ENCODE assay signal across 26 cellular contexts in genomic region chr3:15436246-15436645, GRCh38. TPM values are rescaled to one million over a fixed set of nuclear protein-coding genes. Genes with fewer than 3 reads are reported as not detected.
DNase-seq lines count a peak whose midpoint lies in the region; ATAC-seq and TF ChIP-seq lines count a peak whose summit lies in the region.
"Had no signal": no experiment of that assay in that cellular context is flagged by ENCODE, and none has a peak within 500 bp of the region (broad histone marks: within the 10 kb centered on the region; RNA-seq: fewer than 3 reads in every experiment).

No MANE protein-coding gene starts in this region.

- no peaks in the 10 kb centered on the region for H3K36me3 ChIP-seq in breast epithelium

- no peak for TF ChIP-seq POLR2A in breast epithelium (IDR thresholded peaks at IDR 0.05)

- H3K27ac ChIP-seq in breast epithelium (no peak overlapping the region), dorsolateral prefrontal cortex (peak overlapping the region in 32 of 59 donors; percentile 2 to 70 (median 31))
- H3K27ac ChIP-seq: BLaER1 treated with 17β-estradiol and CSF1 and Interleukin-3, amounts not matched to agents 10 nM and 100 nM had no signal

- H3K4me1 ChIP-seq in breast epithelium = no peaks in the 10 kb centered on the region
- H3K4me1 ChIP-seq: Caco-2 had no signal

- peak overlapping the region; percentile 71 for H3K27ac Mint-ChIP-seq in MCF 10A (ENCODE audit: low read depth, unreplicated experiment)

- no peaks in the 10 kb centered on the region for H3K9me3 ChIP-seq in breast epithelium
- H3K9me3 ChIP-seq: BLaER1 treated with 17β-estradiol and CSF1 and Interleukin-3, amounts not matched to agents 10 nM and 100 nM; Caco-2; SK-N-SH had no signal

- POLR2A ChIA-PET in MCF 10A (lab: Yijun Ruan, JAX) = no interaction called here

- intact Hi-C loops in MCF 10A (cut with micrococcal nuclease) = no loop called here
- intact Hi-C loops in breast epithelium (cut with DNase I; ENCODE audit: low total_unique reads) = loop anchor here (5.0 kb wide), 1 partner anchor 1274 kb away; no protein-coding TSS in a partner anchor
- intact Hi-C loops in dorsolateral prefrontal cortex (cut with DNase I) = no loop called here

- CTCF ChIA-PET in MCF 10A (lab: Yijun Ruan, JAX) = interaction anchor here (0.9 kb wide), 1 partner anchor 37 kb away, joined by 3 read pairs; no protein-coding TSS in a partner anchor

- DNase-seq in MCF 10A (ENCODE audit: unreplicated experiment) (no peak), breast epithelium (ENCODE audit: low spot score in 2 of 2) (no peak), dorsolateral prefrontal cortex (peak in 7 of 10 donors; percentile 18 to 70 (median 52)), occipital lobe (lab: John Stamatoyannopoulos, UW) (peak; percentile 31), NCI-H748 treated with DMSO at 0.1 percent for 48 hours (lab: John Stamatoyannopoulos, UW) (no peak)
- DNase-seq in effector CD4-positive, alpha-beta T cell = no peak
- DNase-seq: Caco-2; CD4-positive, alpha-beta memory T cell; DMS 273 treated with DMSO at 0.1 percent for 48 hours; DMS79; EL; GDM1; Karpas-422; NCI-H1092 treated with DMSO at 0.1 percent for 48 hours; NCI-H1436; NCI-H187; NCI-H2107; NCI-H524; NCI-H774; PC-3; SK-N-SH had no signal

- no peak for ATAC-seq in HG03354 (IDR thresholded peaks at IDR 0.05; ENCODE audit: poor library complexity, severe bottlenecking, unreplicated experiment)
- ATAC-seq: GM12878, HCT116, HepG2, PC-3 had no signal

- H3K4me3 ChIP-seq in breast epithelium (no peak overlapping the region), dorsolateral prefrontal cortex (no peak overlapping the region)
- H3K4me3 ChIP-seq: BLaER1 treated with 17β-estradiol and CSF1 and Interleukin-3, amounts not matched to agents 10 nM and 100 nM; GM12878 had no signal

- no peaks in the 10 kb centered on the region for H3K27me3 Mint-ChIP-seq in MCF 10A (ENCODE audit: insufficient read depth, unreplicated experiment)
- H3K27me3 Mint-ChIP-seq: CD4-positive, alpha-beta memory T cell had no signal

- H3K4me1 Mint-ChIP-seq in MCF 10A (ENCODE audit: insufficient read depth, unreplicated experiment) = peaks cover 18% of the 10 kb centered on the region

- H3K27me3 ChIP-seq in breast epithelium (no peaks in the 10 kb centered on the region), dorsolateral prefrontal cortex (no peaks in the 10 kb centered on the region)
- H3K27me3 ChIP-seq: BLaER1 treated with 17β-estradiol and CSF1 and Interleukin-3, amounts not matched to agents 10 nM and 100 nM had no signal

- no peak overlapping the region for H3K4me3 Mint-ChIP-seq in MCF 10A (ENCODE audit: unreplicated experiment)
- H3K4me3 Mint-ChIP-seq: CD4-positive, alpha-beta memory T cell had no signal

- TF ChIP-seq CTCF in MCF 10A (IDR thresholded peaks at IDR 0.05; ENCODE audit: unreplicated experiment) = no peak
- TF ChIP-seq CTCF in breast epithelium (IDR thresholded peaks at IDR 0.05) = no peak
- no peak for TF ChIP-seq CTCF in dorsolateral prefrontal cortex (IDR thresholded peaks at IDR 0.05 in 54 of 56, conservative IDR thresholded peaks at IDR 0.05 in 2 of 56; ENCODE audit: low read depth in 1 of 56, partially characterized antibody in 56 of 56)

- H3K9me3 Mint-ChIP-seq in MCF 10A (ENCODE audit: unreplicated experiment) = no peaks in the 10 kb centered on the region
- H3K9me3 Mint-ChIP-seq: CD4-positive, alpha-beta memory T cell had no signal

- peaks cover 91% of the 10 kb centered on the region for H3K36me3 Mint-ChIP-seq in MCF 10A (ENCODE audit: insufficient read depth, unreplicated experiment)

- no TSS peak for BruUV-seq in MCF 10A (replicated peaks; lab: Mats Ljungman, UMichigan)

RNA-seq across cellular contexts. Expression of gene EAF1, which starts 8.8 kb away (rescaled TPM):
- total RNA-seq in MCF 10A (2022) (28.3 and 29.8 TPM in 2 replicates), breast epithelium (10 to 100 TPM; 18.7 to 21.5 (median 21.0) TPM), dorsolateral prefrontal cortex (10 to 100 TPM; 16.3 to 47.5 (median 29.1) TPM), occipital lobe (30.7 TPM)

RNA-seq across cellular contexts. Expression of gene METTL6, which starts 8.9 kb away (rescaled TPM):
- total RNA-seq in MCF 10A (2022) = 26.7 and 28.1 TPM in 2 replicates
- total RNA-seq in breast epithelium = 10 to 100 TPM in 2 of 3 donors, 1 to 10 TPM in 1; 9.1 to 23.6 (median 21.8) TPM
- 10 to 100 TPM; 26.5 to 44.4 (median 34.0) TPM for total RNA-seq in dorsolateral prefrontal cortex
- total RNA-seq in occipital lobe = 89.2 TPM

Comparison
In these comparisons a context has a peak if more than half of its experiments do, and no peak if none do; other contexts are left out.
1. DNase-seq: peak in dorsolateral prefrontal cortex (7 of 10) and occipital lobe (single experiment); none in MCF 10A (single experiment), breast epithelium (0 of 2), NCI-H748 treated with DMSO at 0.1 percent for 48 hours (single experiment) and effector CD4-positive, alpha-beta T cell (single experiment).
2. H3K27ac ChIP-seq: peak in dorsolateral prefrontal cortex (32 of 59); none in breast epithelium (0 of 2).